In the genomic region with DNA sequence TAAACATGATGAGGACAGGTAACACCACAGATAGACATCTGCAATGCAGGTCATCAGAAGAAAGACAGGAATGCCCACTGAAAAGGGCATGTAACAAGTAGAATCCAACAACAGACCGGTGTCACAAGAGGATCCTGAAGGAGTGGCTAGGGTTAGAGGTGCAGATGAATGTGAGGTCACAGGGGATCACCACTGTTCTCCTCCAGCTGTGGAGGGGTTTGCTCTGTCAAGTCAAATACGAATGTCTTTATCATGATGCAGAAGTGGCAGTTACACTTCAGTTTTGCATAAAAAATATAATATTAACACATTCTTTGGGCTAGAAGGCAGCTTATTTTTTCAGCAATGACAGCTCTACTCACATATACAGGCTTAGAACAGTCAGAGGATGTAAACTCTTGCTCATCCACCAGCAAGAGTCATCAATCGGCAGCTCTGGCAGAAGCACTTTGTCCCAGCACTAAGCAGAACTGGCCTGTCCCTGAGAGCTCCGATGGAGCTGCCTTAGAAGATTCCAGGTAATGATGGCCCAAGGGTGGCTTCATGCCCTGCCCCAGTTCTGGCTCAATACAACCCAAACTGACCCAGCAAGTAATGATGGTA, we compare ENCODE assay signal across 16 cellular contexts.
DNase-seq lines count a peak whose midpoint lies in the region; ATAC-seq and TF ChIP-seq lines count a peak whose summit lies in the region.
"Had no signal": no experiment of that assay in that cellular context is flagged by ENCODE, and none has a peak within 500 bp of the region (broad histone marks: within the 10 kb centered on the region; RNA-seq: fewer than 3 reads in every experiment).

No MANE protein-coding gene starts in this region.

- ATAC-seq in activated T-helper 17 cell treated with anti-CD3 and anti-CD28 coated beads, Interleukin-2, amount 50 U/mL, for 72 hours (replicated peaks) = peak; percentile 42
- ATAC-seq in foreskin keratinocyte (peak; percentile 33), mucosa of descending colon (no peak), lower lobe of right lung (no peak)
- ATAC-seq: GM23338 had no signal

- H3K27me3 Mint-ChIP-seq in activated naive CD4-positive, alpha-beta T cell treated with anti-CD3 and anti-CD28 coated beads, Interleukin-2, amount 10 ng/mL, durations not matched to agents 7 days and 5 days = no peaks in the 10 kb centered on the region
- H3K27me3 Mint-ChIP-seq in activated T-helper 17 cell treated with anti-CD3 and anti-CD28 coated beads, Interleukin-2, amount 50 U/mL, for 72 hours = no peaks in the 10 kb centered on the region
- H3K27me3 Mint-ChIP-seq in type B pancreatic cell = no peaks in the 10 kb centered on the region

- intact Hi-C loops in mucosa of descending colon (cut with DNase I, micrococcal nuclease) = no loop called here
- intact Hi-C loops in lower lobe of right lung (cut with DNase I) = no loop called here

- H3K27ac ChIP-seq in foreskin keratinocyte (no peak overlapping the region), lower lobe of right lung (no peak overlapping the region)
- H3K27ac ChIP-seq: epithelial cell of prostate had no signal

- H3K4me1 Mint-ChIP-seq in activated naive CD4-positive, alpha-beta T cell treated with anti-CD3 and anti-CD28 coated beads, Interleukin-2, amount 10 ng/mL, durations not matched to agents 7 days and 5 days = peaks cover 68% of the 10 kb centered on the region
- peaks cover 70% of the 10 kb centered on the region for H3K4me1 Mint-ChIP-seq in activated T-helper 17 cell treated with anti-CD3 and anti-CD28 coated beads, Interleukin-2, amount 50 U/mL, for 72 hours
- peaks cover 57% of the 10 kb centered on the region for H3K4me1 Mint-ChIP-seq in type B pancreatic cell (ENCODE audit: unreplicated experiment)

- H3K4me3 ChIP-seq in mucosa of descending colon (no peak overlapping the region), lower lobe of right lung (no peak overlapping the region)
- H3K4me3 ChIP-seq: GM23338 had no signal

- no peak for DNase-seq in activated naive CD4-positive, alpha-beta T cell treated with anti-CD3 and anti-CD28 coated beads, Interleukin-2, amount 10 ng/mL, durations not matched to agents 7 days and 5 days
- no peak for DNase-seq in activated naive CD4-positive, alpha-beta T cell treated with Interleukin-2 at 50 U/mL for 16 hours
- DNase-seq in foreskin keratinocyte (peak in 1 of 2 donors; percentile 11), type B pancreatic cell (ENCODE audit: extremely low spot score, unreplicated experiment) (no peak), mucosa of descending colon (no peak), foreskin melanocyte (no peak), lower lobe of right lung (no peak)
- DNase-seq: anterior cingulate cortex, GF-D8, NCI-H1105 treated with DMSO at 0.1 percent for 48 hours, NCI-H2171, retina, substantia nigra had no signal

- H3K4me1 ChIP-seq in foreskin keratinocyte = peaks cover 20% of the 10 kb centered on the region
- no peaks in the 10 kb centered on the region for H3K4me1 ChIP-seq in mucosa of descending colon (ENCODE audit: low read depth)
- peaks cover 44% of the 10 kb centered on the region for H3K4me1 ChIP-seq in lower lobe of right lung

- H3K9me3 Mint-ChIP-seq in activated naive CD4-positive, alpha-beta T cell treated with anti-CD3 and anti-CD28 coated beads, Interleukin-2, amount 10 ng/mL, durations not matched to agents 7 days and 5 days = peaks cover 12% of the 10 kb centered on the region
- H3K9me3 Mint-ChIP-seq in activated T-helper 17 cell treated with anti-CD3 and anti-CD28 coated beads, Interleukin-2, amount 50 U/mL, for 72 hours = peaks cover 3% of the 10 kb centered on the region
- H3K9me3 Mint-ChIP-seq in type B pancreatic cell = no peaks in the 10 kb centered on the region

- no peak for TF ChIP-seq CTCF in foreskin keratinocyte (conservative IDR thresholded peaks at IDR 0.05)
- TF ChIP-seq CTCF in type B pancreatic cell (conservative IDR thresholded peaks at IDR 0.05) = no peak
- no peak for TF ChIP-seq CTCF in mucosa of descending colon (IDR thresholded peaks at IDR 0.05)
- TF ChIP-seq CTCF in lower lobe of right lung (IDR thresholded peaks at IDR 0.05) = no peak

- CTCF ChIA-PET in activated naive CD4-positive, alpha-beta T cell treated with anti-CD3 and anti-CD28 coated beads, Interleukin-2, amount 10 ng/mL, durations not matched to agents 7 days and 5 days (lab: Charles Lee) = interaction anchor here (2.0 to 2.1 kb wide), 2 partner anchors 10 to 14 kb away, joined by 8 to 9 read pairs; no protein-coding TSS in a partner anchor

- H3K4me3 Mint-ChIP-seq in activated naive CD4-positive, alpha-beta T cell treated with anti-CD3 and anti-CD28 coated beads, Interleukin-2, amount 10 ng/mL, durations not matched to agents 7 days and 5 days = no peak overlapping the region
- H3K4me3 Mint-ChIP-seq in activated T-helper 17 cell treated with anti-CD3 and anti-CD28 coated beads, Interleukin-2, amount 50 U/mL, for 72 hours = peak overlapping the region; percentile 61
- H3K4me3 Mint-ChIP-seq in type B pancreatic cell = no peak overlapping the region
- H3K4me3 Mint-ChIP-seq: GM23338 had no signal

- H3K36me3 ChIP-seq in mucosa of descending colon (ENCODE audit: low read depth) = no peaks in the 10 kb centered on the region
- no peaks in the 10 kb centered on the region for H3K36me3 ChIP-seq in lower lobe of right lung

- peak overlapping the region; percentile 47 for H3K27ac Mint-ChIP-seq in activated naive CD4-positive, alpha-beta T cell treated with anti-CD3 and anti-CD28 coated beads, Interleukin-2, amount 10 ng/mL, durations not matched to agents 7 days and 5 days
- H3K27ac Mint-ChIP-seq in activated T-helper 17 cell treated with anti-CD3 and anti-CD28 coated beads, Interleukin-2, amount 50 U/mL, for 72 hours = peak overlapping the region; percentile 92
- peak overlapping the region; percentile 8 for H3K27ac Mint-ChIP-seq in type B pancreatic cell
- H3K27ac Mint-ChIP-seq: GM23338 had no signal

- H3K27me3 ChIP-seq in foreskin keratinocyte (no peaks in the 10 kb centered on the region), lower lobe of right lung (ENCODE audit: low read depth) (no peaks in the 10 kb centered on the region)

- H3K36me3 Mint-ChIP-seq in activated naive CD4-positive, alpha-beta T cell treated with anti-CD3 and anti-CD28 coated beads, Interleukin-2, amount 10 ng/mL, durations not matched to agents 7 days and 5 days = peaks cover 78% of the 10 kb centered on the region
- peaks cover 100% of the 10 kb centered on the region for H3K36me3 Mint-ChIP-seq in activated T-helper 17 cell treated with anti-CD3 and anti-CD28 coated beads, Interleukin-2, amount 50 U/mL, for 72 hours (ENCODE audit: low read depth)
- peaks cover 41% of the 10 kb centered on the region for H3K36me3 Mint-ChIP-seq in type B pancreatic cell

- H3K9me3 ChIP-seq in mucosa of descending colon = peaks cover 6% of the 10 kb centered on the region
- no peaks in the 10 kb centered on the region for H3K9me3 ChIP-seq in lower lobe of right lung

Comparison
In these comparisons a context has a peak if more than half of its experiments do, and no peak if none do; other contexts are left out.
1. H3K27ac Mint-ChIP-seq: peak in every context shown above with its lines; median percentile 92 in activated T-helper 17 cell treated with anti-CD3 and anti-CD28 coated beads, Interleukin-2, amount 50 U/mL, for 72 hours; 47 in activated naive CD4-positive, alpha-beta T cell treated with anti-CD3 and anti-CD28 coated beads, Interleukin-2, amount 10 ng/mL, durations not matched to agents 7 days and 5 days; 8 in type B pancreatic cell.
2. ATAC-seq: peak in activated T-helper 17 cell treated with anti-CD3 and anti-CD28 coated beads, Interleukin-2, amount 50 U/mL, for 72 hours (single experiment) and foreskin keratinocyte (single experiment); none in mucosa of descending colon (single experiment) and lower lobe of right lung (0 of 2).